32 cellular contexts compared by ENCODE assay signal in genomic region chr20:33474097-33474846, GRCh38. TPM values are rescaled to one million over a fixed set of nuclear protein-coding genes. Genes with fewer than 3 reads are reported as not detected.
DNase-seq lines count a peak whose midpoint lies in the region; ATAC-seq, FAIRE-seq and TF ChIP-seq lines count a peak whose summit lies in the region.
"Had no signal": no experiment of that assay in that cellular context is flagged by ENCODE, and none has a peak within 500 bp of the region (broad histone marks: within the 10 kb centered on the region; RNA-seq: fewer than 3 reads in every experiment).

No MANE protein-coding gene starts in this region.

- no peak for TF ChIP-seq POLR2A in gastrocnemius medialis (IDR thresholded peaks at IDR 0.05)

- peak; percentile 40 for DNase-seq in COLO668 (lab: John Stamatoyannopoulos, UW; ENCODE audit: unreplicated experiment)
- DNase-seq in DMS53 (lab: John Stamatoyannopoulos, UW), result peak; percentile 65
- DNase-seq in NCI-H69 (lab: John Stamatoyannopoulos, UW), result peak; percentile 53
- peak; percentile 4 for DNase-seq in kidney
- no peak for DNase-seq in DMS79 (lab: John Stamatoyannopoulos, UW)
- no peak for DNase-seq in gastrocnemius medialis
- no peak for DNase-seq in activated naive CD4-positive, alpha-beta T cell treated with anti-CD3 and anti-CD28 coated beads, Interleukin-2, amount 50 U/mL, for 72 hours (ENCODE audit: low spot score in 2 of 2)
- DNase-seq: activated CD4-positive, alpha-beta T cell treated with anti-CD3 and anti-CD28 coated beads, Interleukin-2, amount 10 ng/mL, durations not matched to agents 7 days and 5 days; activated effector memory CD4-positive, alpha-beta T cell treated with anti-CD3 and anti-CD28 coated beads, Interleukin-2, amount 50 U/mL, for 16 hours; activated naive CD8-positive, alpha-beta T cell treated with anti-CD3 and anti-CD28 coated beads, Interleukin-2, amount 10 ng/mL, durations not matched to agents 7 days and 5 days; activated T-cell treated with anti-CD3 and anti-CD28 coated beads, Interleukin-2, amount 50 U/mL, for 24 hours; effector memory CD4-positive, alpha-beta T cell; GDM1; immature natural killer cell; left lung; NCI-H1092 treated with DMSO at 0.1 percent for 48 hours; NCI-H1694 treated with DMSO at 0.1 percent for 48 hours; NK-92 treated with Interleukin-12 subunit alpha and Interleukin-12 subunit beta, amount 100 ng/mL, for 24 hours; retina; SIG-M5; T1000 had no signal

- H3K36me3 ChIP-seq in kidney (ENCODE audit: control insufficient read depth in 1 of 2, insufficient read depth in 2 of 2, low read length in 2 of 2) (no peaks in the 10 kb centered on the region), gastrocnemius medialis (no peaks in the 10 kb centered on the region)
- H3K36me3 ChIP-seq: ascending aorta; BLaER1 treated with 17β-estradiol and CSF1 and Interleukin-3, amounts not matched to agents 10 nM and 100 nM; left lung had no signal

- H3K36me3 Mint-ChIP-seq in activated naive CD4-positive, alpha-beta T cell treated with anti-CD3 and anti-CD28 coated beads, Interleukin-2, amount 50 U/mL, for 72 hours, result no peaks in the 10 kb centered on the region
- H3K36me3 Mint-ChIP-seq: activated naive CD8-positive, alpha-beta T cell treated with anti-CD3 and anti-CD28 coated beads, Interleukin-2, amount 10 ng/mL, durations not matched to agents 7 days and 5 days; immature natural killer cell; memory B cell; stimulated activated memory B cell treated with anti-CD40 and anti-IgM and Interleukin-4, amounts not matched to agents 10 μg/mL and 1 μg/mL and 100 μg/mL, for 72 hours; type B pancreatic cell; WTC11 had no signal

- intact Hi-C loops in kidney (cut with DNase I), result no loop called here
- intact Hi-C loops in gastrocnemius medialis (cut with DNase I; ENCODE audit: low total_unique reads), result no loop called here

- H3K9ac ChIP-seq in kidney (ENCODE audit: low read length in 2 of 2), result no peak overlapping the region
- H3K9ac ChIP-seq: BLaER1 treated with 17β-estradiol and CSF1 and Interleukin-3, amounts not matched to agents 10 nM and 100 nM; parathyroid adenoma had no signal

- no peak overlapping the region for H3K27ac ChIP-seq in kidney (ENCODE audit: low read depth in 2 of 2, low read length in 2 of 2)
- no peak overlapping the region for H3K27ac ChIP-seq in gastrocnemius medialis
- H3K27ac ChIP-seq: ascending aorta; BLaER1 treated with 17β-estradiol and CSF1 and Interleukin-3, amounts not matched to agents 10 nM and 100 nM; coronary artery; epithelial cell of prostate; left lung; parathyroid adenoma had no signal

- no peaks in the 10 kb centered on the region for H3K4me1 ChIP-seq in kidney (ENCODE audit: control insufficient read depth in 1 of 2, insufficient read depth in 1 of 2, low read depth in 1 of 2, low read length in 2 of 2)
- H3K4me1 ChIP-seq in gastrocnemius medialis, result no peaks in the 10 kb centered on the region
- H3K4me1 ChIP-seq: ascending aorta, left lung, parathyroid adenoma had no signal

- H3K4me3 ChIP-seq in kidney (ENCODE audit: low read length in 2 of 2) (no peak overlapping the region), gastrocnemius medialis (no peak overlapping the region)
- H3K4me3 ChIP-seq: ascending aorta; BLaER1 treated with 17β-estradiol and CSF1 and Interleukin-3, amounts not matched to agents 10 nM and 100 nM; coronary artery; GM23338; left lung had no signal

- no peak for FAIRE-seq in kidney (lab: Jason Lieb, UNC)
- FAIRE-seq: RCC 7860 had no signal

- TF ChIP-seq CTCF in kidney (IDR thresholded peaks at IDR 0.05; ENCODE audit: borderline replicate concordance, extremely low read depth, insufficient read depth) (no peak), gastrocnemius medialis (IDR thresholded peaks at IDR 0.05 in 4 of 5, conservative IDR thresholded peaks at IDR 0.05 in 1 of 5) (no peak)

- H3K9me3 ChIP-seq in kidney (ENCODE audit: control insufficient read depth in 1 of 2, low read length in 2 of 2) (no peaks in the 10 kb centered on the region), gastrocnemius medialis (no peaks in the 10 kb centered on the region)
- H3K9me3 ChIP-seq: ascending aorta; BLaER1 treated with 17β-estradiol and CSF1 and Interleukin-3, amounts not matched to agents 10 nM and 100 nM; left lung had no signal

- ATAC-seq in gastrocnemius medialis, result no peak
- no peak for ATAC-seq in activated naive CD4-positive, alpha-beta T cell treated with anti-CD3 and anti-CD28 coated beads, Interleukin-2, amount 50 U/mL, for 72 hours
- ATAC-seq: GM23338; left lung; stimulated activated memory B cell treated with anti-CD40 and anti-IgM and Interleukin-4, amounts not matched to agents 10 μg/mL and 1 μg/mL and 100 μg/mL, for 72 hours; WTC11 had no signal

- in situ Hi-C loops in gastrocnemius medialis (cut with MboI; ENCODE audit: low sequenced_read_pairs in 4 of 4), result loop anchor here in 2 of 4 donors (25.0 kb wide), 2 partner anchors 638 to 663 kb away; partner anchors contain the start of gene EIF2S2 (in 1 of the 2)

- no peak overlapping the region for H3K27ac Mint-ChIP-seq in activated naive CD4-positive, alpha-beta T cell treated with anti-CD3 and anti-CD28 coated beads, Interleukin-2, amount 50 U/mL, for 72 hours
- H3K27ac Mint-ChIP-seq: activated CD4-positive, alpha-beta T cell treated with anti-CD3 and anti-CD28 coated beads, Interleukin-2, amount 10 ng/mL, durations not matched to agents 7 days and 5 days; activated naive CD8-positive, alpha-beta T cell treated with anti-CD3 and anti-CD28 coated beads, Interleukin-2, amount 10 ng/mL, durations not matched to agents 7 days and 5 days; activated T-cell treated with anti-CD3 and anti-CD28 coated beads, Interleukin-2, amount 50 U/mL, for 24 hours; GM23338; immature natural killer cell; memory B cell; stimulated activated memory B cell treated with anti-CD40 and anti-IgM and Interleukin-4, amounts not matched to agents 10 μg/mL and 1 μg/mL and 100 μg/mL, for 72 hours; type B pancreatic cell; WTC11 had no signal

- no peaks in the 10 kb centered on the region for H3K9me3 Mint-ChIP-seq in activated naive CD4-positive, alpha-beta T cell treated with anti-CD3 and anti-CD28 coated beads, Interleukin-2, amount 50 U/mL, for 72 hours
- H3K9me3 Mint-ChIP-seq: activated CD4-positive, alpha-beta T cell treated with anti-CD3 and anti-CD28 coated beads, Interleukin-2, amount 10 ng/mL, durations not matched to agents 7 days and 5 days; activated naive CD8-positive, alpha-beta T cell treated with anti-CD3 and anti-CD28 coated beads, Interleukin-2, amount 10 ng/mL, durations not matched to agents 7 days and 5 days; activated T-cell treated with anti-CD3 and anti-CD28 coated beads, Interleukin-2, amount 50 U/mL, for 24 hours; GM23338; immature natural killer cell; memory B cell; stimulated activated memory B cell treated with anti-CD40 and anti-IgM and Interleukin-4, amounts not matched to agents 10 μg/mL and 1 μg/mL and 100 μg/mL, for 72 hours; type B pancreatic cell; WTC11 had no signal

- peaks cover 0 to 10% (median 5%) of the 10 kb centered on the region in 3 donors for H3K27me3 ChIP-seq in gastrocnemius medialis
- H3K27me3 ChIP-seq: ascending aorta; BLaER1 treated with 17β-estradiol and CSF1 and Interleukin-3, amounts not matched to agents 10 nM and 100 nM had no signal

RNA-seq across cellular contexts. Expression of gene CBFA2T2, which starts 15.6 kb away (rescaled TPM):
- total RNA-seq in kidney (17.3 TPM), gastrocnemius medialis (1 to 10 TPM; 6.9 to 8.9 (median 7.9) TPM)
- 5.5 TPM for polyA plus RNA-seq in kidney (ENCODE audit: insufficient read depth, low read depth, low replicate concordance)
- 10 to 100 TPM; 13.7 to 16.3 TPM for total RNA-seq in activated naive CD4-positive, alpha-beta T cell treated with anti-CD3 and anti-CD28 coated beads, Interleukin-2, amount 50 U/mL, for 72 hours

RNA-seq across cellular contexts. Expression of gene SNTA1, which starts 30.7 kb away (rescaled TPM):
- total RNA-seq in kidney (12.2 TPM), gastrocnemius medialis (100 to 1,000 TPM; 198 to 320 (median 219) TPM)
- polyA plus RNA-seq in kidney (ENCODE audit: insufficient read depth, low read depth, low replicate concordance), result 53.6 TPM
- total RNA-seq in activated naive CD4-positive, alpha-beta T cell treated with anti-CD3 and anti-CD28 coated beads, Interleukin-2, amount 50 U/mL, for 72 hours, result 1 to 10 TPM; 3.1 TPM

Comparison
In these comparisons a context has a peak if more than half of its experiments do, and no peak if none do; other contexts are left out.
1. DNase-seq: peak in COLO668 (single experiment), DMS53 (single experiment), NCI-H69 (single experiment) and kidney (single experiment); none in DMS79 (single experiment), gastrocnemius medialis (0 of 2) and activated naive CD4-positive, alpha-beta T cell treated with anti-CD3 and anti-CD28 coated beads, Interleukin-2, amount 50 U/mL, for 72 hours (0 of 2).
2. RNA of gene SNTA1, which starts 30.7 kb away (total RNA-seq): 198 to 320 TPM in gastrocnemius medialis; 12.2 TPM in kidney (single experiment) and 3.1 TPM in activated naive CD4-positive, alpha-beta T cell treated with anti-CD3 and anti-CD28 coated beads, Interleukin-2, amount 50 U/mL, for 72 hours; every median in the first group is over 10 times any median in the second.